ENCODE assay signal across 1 cellular context in the genomic region with DNA sequence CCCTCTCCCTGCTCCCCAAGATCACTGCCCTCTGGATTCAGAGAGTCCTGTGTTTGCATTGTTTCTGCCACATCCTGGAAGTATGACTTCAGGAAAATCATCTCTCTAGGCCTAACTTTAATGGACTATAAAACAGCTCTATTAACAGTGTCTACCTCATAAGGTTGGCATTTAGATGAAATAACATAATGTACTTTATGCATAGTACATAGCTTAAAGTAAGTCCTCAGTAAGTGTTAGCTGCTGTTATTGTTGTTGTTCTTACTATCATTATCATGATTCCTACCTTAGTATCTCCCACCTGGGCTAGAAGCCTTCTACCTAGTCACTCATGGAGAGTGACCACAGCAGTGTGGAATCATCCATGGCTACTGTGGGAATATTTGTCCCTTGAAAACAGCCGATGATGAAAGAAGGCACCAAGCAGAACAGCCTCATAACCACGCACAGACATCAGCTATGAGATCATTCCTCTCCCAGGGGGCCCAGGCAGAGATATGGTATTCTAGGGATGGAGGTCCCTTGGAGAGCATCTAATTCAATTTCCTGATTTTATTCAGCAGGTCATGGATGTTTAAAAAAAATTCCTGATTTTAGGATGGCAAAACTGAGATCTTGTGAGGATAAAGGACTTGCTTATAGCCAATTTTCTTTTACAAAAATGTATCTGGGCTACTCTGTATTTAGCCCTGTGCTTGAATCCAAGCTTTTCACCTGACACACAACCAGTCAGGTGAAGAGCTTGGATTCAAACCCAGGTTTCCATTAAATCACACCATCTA.
TF ChIP-seq lines count a peak whose summit lies in the region.

No MANE protein-coding gene starts in this region.

TF ChIP-seq in K562, 482 proteins besides CTCF, POLR2A, EP300 and RAD21:
- no peak for TF ChIP-seq BRF1 (IDR thresholded peaks at IDR 0.05; ENCODE audit: borderline replicate concordance, extremely low read depth, insufficient read length)
- no peak; the same call in 1 of the 2 replicates for TF ChIP-seq CEBPG (CRISPR knock-in tag; IDR thresholded peaks at IDR 0.05)
- TF ChIP-seq CEBPG (tag; conservative IDR thresholded peaks at IDR 0.05 in 1 of 2, IDR thresholded peaks at IDR 0.05 in 1 of 2): 0 out of 4 replicates have a peak, but pooled peaks of 1 of the 2 experiments have one; percentile 20
- TF ChIP-seq, protein P1, sequence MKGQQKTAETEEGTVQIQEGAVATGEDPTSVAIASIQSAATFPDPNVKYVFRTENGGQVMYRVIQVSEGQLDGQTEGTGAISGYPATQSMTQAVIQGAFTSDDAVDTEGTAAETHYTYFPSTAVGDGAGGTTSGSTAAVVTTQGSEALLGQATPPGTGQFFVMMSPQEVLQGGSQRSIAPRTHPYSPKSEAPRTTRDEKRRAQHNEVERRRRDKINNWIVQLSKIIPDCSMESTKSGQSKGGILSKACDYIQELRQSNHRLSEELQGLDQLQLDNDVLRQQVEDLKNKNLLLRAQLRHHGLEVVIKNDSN (CRISPR knock-in tag; IDR thresholded peaks at IDR 0.05): no peak
- TF ChIP-seq, protein P2, sequence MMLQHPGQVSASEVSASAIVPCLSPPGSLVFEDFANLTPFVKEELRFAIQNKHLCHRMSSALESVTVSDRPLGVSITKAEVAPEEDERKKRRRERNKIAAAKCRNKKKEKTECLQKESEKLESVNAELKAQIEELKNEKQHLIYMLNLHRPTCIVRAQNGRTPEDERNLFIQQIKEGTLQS (IDR thresholded peaks at IDR 0.05): peak; percentile 60; the same call in 1 of the 2 replicates
- TF ChIP-seq, protein P2 (CRISPR knock-in tag; conservative IDR thresholded peaks at IDR 0.05): no peak
- no peak for TF ChIP-seq FOXJ2 (tag; IDR thresholded peaks at IDR 0.05)
- TF ChIP-seq MEF2D (tag; conservative IDR thresholded peaks at IDR 0.05; ENCODE audit: low read depth): no peak
- TF ChIP-seq, protein P3, sequence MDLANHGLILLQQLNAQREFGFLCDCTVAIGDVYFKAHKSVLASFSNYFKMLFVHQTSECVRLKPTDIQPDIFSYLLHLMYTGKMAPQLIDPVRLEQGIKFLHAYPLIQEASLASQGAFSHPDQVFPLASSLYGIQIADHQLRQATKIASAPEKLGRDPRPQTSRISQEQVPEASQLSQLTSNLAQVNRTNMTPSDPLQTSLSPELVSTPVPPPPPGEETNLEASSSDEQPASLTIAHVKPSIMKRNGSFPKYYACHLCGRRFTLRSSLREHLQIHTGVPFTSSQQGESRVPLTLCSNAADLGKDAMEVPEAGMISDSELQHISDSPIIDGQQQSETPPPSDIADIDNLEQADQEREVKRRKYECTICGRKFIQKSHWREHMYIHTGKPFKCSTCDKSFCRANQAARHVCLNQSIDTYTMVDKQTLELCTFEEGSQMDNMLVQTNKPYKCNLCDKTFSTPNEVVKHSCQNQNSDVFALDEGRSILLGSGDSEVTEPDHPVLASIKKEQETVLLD (IDR thresholded peaks at IDR 0.05): no peak
